ENCODE assay signal across 28 cellular contexts in the genomic region with DNA sequence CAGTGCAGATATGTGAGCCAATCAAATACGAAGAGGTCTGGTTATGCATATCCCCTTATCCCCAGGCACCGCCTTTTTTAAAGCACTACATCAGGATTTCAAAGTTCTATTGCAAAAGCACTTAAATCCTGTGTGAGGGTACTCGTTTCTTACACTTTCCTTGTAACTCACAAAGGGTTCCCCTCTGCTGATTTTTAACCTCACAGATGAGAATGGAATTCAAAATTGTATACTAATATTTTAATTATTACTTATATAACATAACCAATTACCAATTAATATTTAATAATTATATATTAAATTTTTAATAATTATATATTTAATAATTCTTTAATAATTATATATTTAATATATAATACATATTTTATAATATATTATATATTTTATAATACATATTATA.
DNase-seq lines count a peak whose midpoint lies in the region; ATAC-seq, FAIRE-seq and TF ChIP-seq lines count a peak whose summit lies in the region.
"Had no signal": no experiment of that assay in that cellular context is flagged by ENCODE, and none has a peak within 500 bp of the region (broad histone marks: within the 10 kb centered on the region; RNA-seq: fewer than 3 reads in every experiment).

No MANE protein-coding gene starts in this region.

- peak overlapping the region; percentile 68; the same call in 1 of the 3 replicates for H3K4me2 ChIP-seq in A549
- H3K4me2 ChIP-seq: KMS-11 had no signal

- no peak overlapping the region for H3K4me3 Mint-ChIP-seq in nephron
- H3K4me3 Mint-ChIP-seq: CD14-positive monocyte; CD8-positive, alpha-beta memory T cell; IgD-negative memory B cell had no signal

- no peak for FAIRE-seq in A549 (lab: Jason Lieb, UNC)
- FAIRE-seq: GM18507 had no signal

- TF ChIP-seq EP300 in A549 (IDR thresholded peaks at IDR 0.05): no peak

- TF ChIP-seq CTCF in A549 (IDR thresholded peaks at IDR 0.05): no peak
- no peak for TF ChIP-seq CTCF in nephron (IDR thresholded peaks at IDR 0.05; ENCODE audit: unreplicated experiment in 3 of 3)

- H3K27me3 Mint-ChIP-seq in nephron (ENCODE audit: low read depth): peaks cover 3% of the 10 kb centered on the region

- TF ChIP-seq POLR2A in A549 (IDR thresholded peaks at IDR 0.05; ENCODE audit: low read length): no peak

- H3K4me1 ChIP-seq in A549 (peaks cover 50% of the 10 kb centered on the region), ACC112 (ENCODE audit: control insufficient read depth, insufficient read depth, low read length, unreplicated experiment) (peaks cover 16% of the 10 kb centered on the region)
- H3K4me1 ChIP-seq: BE2C had no signal

- H3K36me3 Mint-ChIP-seq in nephron (ENCODE audit: low read depth): no peaks in the 10 kb centered on the region
- H3K36me3 Mint-ChIP-seq: CD14-positive monocyte; CD8-positive, alpha-beta memory T cell; IgD-negative memory B cell had no signal

- H3K36me3 ChIP-seq in ACC112 (ENCODE audit: insufficient read depth, low read length): no peaks in the 10 kb centered on the region
- H3K36me3 ChIP-seq: BE2C, SJCRH30 had no signal

- H3K27ac Mint-ChIP-seq in nephron: peak overlapping the region in 2 of 3 experiments; percentile 25 to 87
- H3K27ac Mint-ChIP-seq: CD14-positive monocyte, IgD-negative memory B cell had no signal

- H3K4me3 ChIP-seq in A549 (no peak overlapping the region), ACC112 (ENCODE audit: low read depth, low read length) (no peak overlapping the region)
- H3K4me3 ChIP-seq: GM23248, SJCRH30 had no signal

- CTCF ChIA-PET in A549 (lab: Yijun Ruan, JAX): no interaction called here

- no peaks in the 10 kb centered on the region for H3K9me3 ChIP-seq in A549
- H3K9me3 ChIP-seq: BE2C, SJCRH30 had no signal

- no peaks in the 10 kb centered on the region for H3K9me3 Mint-ChIP-seq in nephron
- H3K9me3 Mint-ChIP-seq: CD14-positive monocyte; CD8-positive, alpha-beta memory T cell; IgD-negative memory B cell had no signal

- no peaks in the 10 kb centered on the region for H3K27me3 ChIP-seq in ACC112 (ENCODE audit: insufficient read depth, low read length)
- H3K27me3 ChIP-seq: BE2C, SJCRH30 had no signal

- TF ChIP-seq RAD21 in A549 (conservative IDR thresholded peaks at IDR 0.05 in 1 of 2, IDR thresholded peaks at IDR 0.05 in 1 of 2): no peak

- 83% methylated on average over 3 of the region's 3 CpGs for WGBS in A549 (ENCODE audit: missing lambda C conversion rate)

- no peaks in the 10 kb centered on the region for H3K79me2 ChIP-seq in ACC112 (ENCODE audit: control insufficient read depth, insufficient read depth, low read length, unreplicated experiment)

- ATAC-seq in A549: no peak
- ATAC-seq: PC-3, SK-N-SH treated with all-trans-retinoic acid at 6 μM for 48 hours had no signal

- H2AFZ ChIP-seq in ACC112 (ENCODE audit: low read length, unreplicated experiment): peak overlapping the region; percentile 53
- H2AFZ ChIP-seq: GM23248 had no signal

- POLR2A ChIA-PET in A549 (lab: Yijun Ruan, JAX): no interaction called here

- DNase-seq in A549 (ENCODE audit: low read depth in 1 of 2, low spot score in 1 of 2): no peak
- DNase-seq in NCI-H69 (lab: John Stamatoyannopoulos, UW): peak; percentile 39
- no peak for DNase-seq in D341Med (ENCODE audit: low spot score)
- DNase-seq in iPS-NIHi11 (ENCODE audit: low spot score): no peak
- no peak for DNase-seq in hippocampal formation (lab: John Stamatoyannopoulos, UW)
- DNase-seq in activated naive CD4-positive, alpha-beta T cell (lab: John Stamatoyannopoulos, UW): no peak
- DNase-seq: ACHN; BE2C; Calu3; CD8-positive, alpha-beta memory T cell; DMS153; GM23248; H7; MM.1S; NCI-H1105; NCI-H146; NCI-H1930; NCI-H2227 treated with DMSO at 0.1 percent for 48 hours; NCI-H774; PC-3; SJCRH30 had no signal

- H3K27ac ChIP-seq in A549 (peak overlapping the region; percentile 69 to 84; a peak in 5 of 6 replicates), ACC112 (ENCODE audit: low read depth, low read length) (no peak overlapping the region)
- H3K27ac ChIP-seq: GM23248, KMS-11, SJCRH30 had no signal

- H3K4me1 Mint-ChIP-seq in nephron: peaks cover 23% of the 10 kb centered on the region
- H3K4me1 Mint-ChIP-seq: CD8-positive, alpha-beta memory T cell; IgD-negative memory B cell had no signal

TF ChIP-seq in A549, 52 proteins besides CTCF, POLR2A, EP300 and RAD21:
- TF ChIP-seq POLR2AphosphoS2 (conservative IDR thresholded peaks at IDR 0.05; ENCODE audit: low read length) (no peak), HEYL (CRISPR knock-in tag; IDR thresholded peaks at IDR 0.05) (no peak), RFX5 (IDR thresholded peaks at IDR 0.05) (no peak), KDM1A (IDR thresholded peaks at IDR 0.05; ENCODE audit: low read depth) (no peak), HOXB13 (CRISPR knock-in tag; IDR thresholded peaks at IDR 0.05; ENCODE audit: low read depth) (no peak), RARB (CRISPR knock-in tag; IDR thresholded peaks at IDR 0.05) (no peak), EHMT2 (IDR thresholded peaks at IDR 0.05; ENCODE audit: low read depth) (no peak), PHF8 (IDR thresholded peaks at IDR 0.05; ENCODE audit: borderline replicate concordance, low read depth) (no peak)
- TF ChIP-seq, protein P1, sequence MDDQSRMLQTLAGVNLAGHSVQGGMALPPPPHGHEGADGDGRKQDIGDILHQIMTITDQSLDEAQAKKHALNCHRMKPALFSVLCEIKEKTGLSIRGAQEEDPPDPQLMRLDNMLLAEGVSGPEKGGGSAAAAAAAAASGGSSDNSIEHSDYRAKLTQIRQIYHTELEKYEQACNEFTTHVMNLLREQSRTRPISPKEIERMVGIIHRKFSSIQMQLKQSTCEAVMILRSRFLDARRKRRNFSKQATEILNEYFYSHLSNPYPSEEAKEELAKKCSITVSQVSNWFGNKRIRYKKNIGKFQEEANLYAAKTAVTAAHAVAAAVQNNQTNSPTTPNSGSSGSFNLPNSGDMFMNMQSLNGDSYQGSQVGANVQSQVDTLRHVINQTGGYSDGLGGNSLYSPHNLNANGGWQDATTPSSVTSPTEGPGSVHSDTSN (IDR thresholded peaks at IDR 0.05): no peak
TF ChIP-seq in A549: peak in this region for 0.
